ENCODE assay signal across 1 cellular context in genomic region chr7:2229467-2229866, GRCh38.
TF ChIP-seq lines count a peak whose summit lies in the region.

No MANE protein-coding gene starts in this region.

TF ChIP-seq in K562, 482 proteins besides CTCF, POLR2A, EP300 and RAD21:
- TF ChIP-seq BRCA1 (IDR thresholded peaks at IDR 0.05), result no peak
- TF ChIP-seq BRCA1 (CRISPR knock-in tag; IDR thresholded peaks at IDR 0.05), result 0 out of 2 replicates have a peak, but pooled peaks have one; percentile 37
- no peak for TF ChIP-seq NONO (IDR thresholded peaks at IDR 0.05; ENCODE audit: low read depth in 2 of 2, low read length in 1 of 2)
TF ChIP-seq in K562: peak in this region for 1.
